Comparison of ENCODE assay signal across 17 cellular contexts in the genomic region with DNA sequence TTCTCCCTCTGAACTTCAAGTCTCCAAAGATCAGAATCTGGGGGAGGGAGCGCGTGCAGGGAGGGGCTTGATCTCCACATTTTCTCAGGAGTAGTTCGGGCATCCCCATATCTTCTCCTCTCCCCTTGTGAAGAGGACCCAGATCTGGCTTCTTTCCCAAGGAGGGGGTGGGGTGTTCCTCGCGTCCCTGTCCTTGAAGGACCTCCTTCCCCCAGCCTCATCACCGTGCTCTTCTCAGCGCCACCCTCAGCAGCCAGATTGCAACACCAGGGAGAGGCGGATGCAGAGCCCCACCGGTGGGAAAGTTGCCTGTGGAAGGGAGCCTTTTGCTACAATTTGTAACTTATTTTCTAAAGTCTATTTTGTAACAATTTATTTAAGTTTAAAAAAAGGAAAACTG.
"Had no signal": no experiment of that assay in that cellular context is flagged by ENCODE, and none has a peak within 500 bp of the region (broad histone marks: within the 10 kb centered on the region; RNA-seq: fewer than 3 reads in every experiment).

No MANE protein-coding gene starts in this region.

- H3K27ac ChIP-seq: foreskin keratinocyte, right atrium auricular region, spleen had no signal

- H3K27ac Mint-ChIP-seq: activated B cell treated with CpG ODN at 0.5 μM for 24 hours; natural killer cell treated with Interleukin-12 subunit alpha and Interleukin-12 subunit beta and Interleukin-15 and Interleukin-18, amount 100 ng/mL, for 72 hours had no signal

- ATAC-seq: activated T-helper 17 cell treated with anti-CD3 and anti-CD28 coated beads, Interleukin-2, amount 50 U/mL, for 72 hours; foreskin keratinocyte; natural killer cell treated with Interleukin-12 subunit alpha and Interleukin-12 subunit beta and Interleukin-15 and Interleukin-18, amount 100 ng/mL, for 72 hours; stimulated activated naive CD8-positive, alpha-beta T cell treated with anti-CD3 and anti-CD28 coated beads, Interleukin-15, amount 100 ng/mL, for 72 hours; T-helper 17 cell had no signal

- H3K9me3 ChIP-seq: right atrium auricular region, spleen, upper lobe of left lung had no signal

- H3K4me3 Mint-ChIP-seq: activated B cell treated with CpG ODN at 0.5 μM for 24 hours; activated T-helper 17 cell treated with anti-CD3 and anti-CD28 coated beads, Interleukin-2, amount 50 U/mL, for 72 hours; immature natural killer cell; natural killer cell treated with Interleukin-12 subunit alpha and Interleukin-12 subunit beta and Interleukin-15 and Interleukin-18, amount 100 ng/mL, for 72 hours; stimulated activated naive CD8-positive, alpha-beta T cell treated with anti-CD3 and anti-CD28 coated beads, Interleukin-15, amount 100 ng/mL, for 72 hours; T-helper 17 cell had no signal

- H3K4me3 ChIP-seq: right atrium auricular region, spleen, upper lobe of left lung had no signal

- H3K27me3 Mint-ChIP-seq: activated B cell treated with CpG ODN at 0.5 μM for 24 hours; activated T-helper 17 cell treated with anti-CD3 and anti-CD28 coated beads, Interleukin-2, amount 50 U/mL, for 72 hours; natural killer cell treated with Interleukin-12 subunit alpha and Interleukin-12 subunit beta and Interleukin-15 and Interleukin-18, amount 100 ng/mL, for 72 hours; progenitor cell of endocrine pancreas; stimulated activated naive CD8-positive, alpha-beta T cell treated with anti-CD3 and anti-CD28 coated beads, Interleukin-15, amount 100 ng/mL, for 72 hours; T-helper 17 cell had no signal

- H3K4me1 Mint-ChIP-seq: activated T-helper 17 cell treated with anti-CD3 and anti-CD28 coated beads, Interleukin-2, amount 50 U/mL, for 72 hours had no signal

- H3K9me3 Mint-ChIP-seq: activated B cell treated with CpG ODN at 0.5 μM for 24 hours; activated T-helper 17 cell treated with anti-CD3 and anti-CD28 coated beads, Interleukin-2, amount 50 U/mL, for 72 hours; immature natural killer cell; natural killer cell treated with Interleukin-12 subunit alpha and Interleukin-12 subunit beta and Interleukin-15 and Interleukin-18, amount 100 ng/mL, for 72 hours; stimulated activated naive CD8-positive, alpha-beta T cell treated with anti-CD3 and anti-CD28 coated beads, Interleukin-15, amount 100 ng/mL, for 72 hours had no signal

- H3K4me1 ChIP-seq: foreskin keratinocyte had no signal

- FAIRE-seq: TTC549 had no signal

- H3K27me3 ChIP-seq: foreskin keratinocyte, right atrium auricular region, spleen, upper lobe of left lung had no signal

- H3K36me3 Mint-ChIP-seq: natural killer cell treated with Interleukin-12 subunit alpha and Interleukin-12 subunit beta and Interleukin-15 and Interleukin-18, amount 100 ng/mL, for 72 hours had no signal

- DNase-seq: activated B cell treated with CpG ODN at 0.5 μM for 24 hours; activated CD4-positive, alpha-beta T cell treated with anti-CD3 and anti-CD28 coated beads, Interleukin-2, amount 50 U/mL, for 1 hour; activated naive CD4-positive, alpha-beta T cell treated with Interleukin-2 at 50 U/mL for 16 hours; aorta; effector memory CD4-positive, alpha-beta T cell; foreskin keratinocyte; immature natural killer cell; occipital lobe; stimulated activated naive CD8-positive, alpha-beta T cell treated with anti-CD3 and anti-CD28 coated beads, Interleukin-15, amount 100 ng/mL, for 72 hours; T-helper 17 cell; upper lobe of left lung had no signal
